In the genomic region with DNA sequence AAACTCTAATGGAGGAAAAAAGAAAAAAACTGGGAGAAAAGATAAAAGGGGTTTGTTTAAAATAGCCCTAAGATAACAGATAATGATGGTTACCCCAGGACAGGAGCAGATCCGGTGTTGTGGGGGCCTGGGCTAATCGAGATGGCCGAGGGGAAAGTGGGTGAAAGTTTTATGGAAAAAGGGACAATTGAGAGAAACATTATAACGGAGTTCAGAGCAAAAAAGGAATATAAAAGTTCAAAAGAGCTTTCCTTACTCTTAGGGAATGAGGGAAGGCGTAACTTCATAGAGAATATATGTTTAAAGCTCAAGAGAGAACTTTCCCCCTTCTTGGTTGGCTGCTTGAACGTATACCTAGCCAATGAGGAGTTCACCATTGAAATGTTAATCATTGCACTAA, we compare ENCODE assay signal across 30 cellular contexts.
DNase-seq lines count a peak whose midpoint lies in the region; ATAC-seq, FAIRE-seq and TF ChIP-seq lines count a peak whose summit lies in the region.
"Had no signal": no experiment of that assay in that cellular context is flagged by ENCODE, and none has a peak within 500 bp of the region (broad histone marks: within the 10 kb centered on the region; RNA-seq: fewer than 3 reads in every experiment).

No MANE protein-coding gene starts in this region.

- H3K9me3 Mint-ChIP-seq in CD8-positive, alpha-beta memory T cell = peaks cover 0 to 2% (median 0%) of the 10 kb centered on the region in 5 donors
- H3K9me3 Mint-ChIP-seq in WTC11 = peaks cover 7% of the 10 kb centered on the region
- H3K9me3 Mint-ChIP-seq: activated CD4-positive, alpha-beta T cell treated with anti-CD3 and anti-CD28 coated beads, Interleukin-2, amount 10 ng/mL, durations not matched to agents 7 days and 5 days; activated naive CD8-positive, alpha-beta T cell treated with anti-CD3 and anti-CD28 coated beads, Interleukin-2, amount 10 ng/mL, durations not matched to agents 7 days and 5 days; activated T-cell treated with anti-CD3 and anti-CD28 coated beads, Interleukin-2, amount 50 U/mL, for 24 hours; dendritic cell treated with granulocyte-macrophage colony-stimulating factor and Interleukin-4, amounts not matched to agents 40 ng/mL and 50 ng/mL, for 4 days; natural killer cell treated with Interleukin-12 subunit alpha and Interleukin-12 subunit beta and Interleukin-15 and Interleukin-18, amount 100 ng/mL, for 72 hours; T-helper 2 cell treated with Interferon-gamma antibody and Interleukin-4, amounts not matched to agents 5 μg/mL and 100 μg/mL, for 36 hours had no signal

- H3K4me3 ChIP-seq in CD8-positive, alpha-beta memory T cell (ENCODE audit: low read length) = no peak overlapping the region
- no peak overlapping the region for H3K4me3 ChIP-seq in mesenchymal stem cell (ENCODE audit: insufficient read depth in 1 of 2, low read depth in 1 of 2, low read length in 2 of 2)
- H3K4me3 ChIP-seq in smooth muscle cell = peak overlapping the region; percentile 22
- H3K4me3 ChIP-seq: mucosa of descending colon, sigmoid colon had no signal

- POLR2A ChIA-PET in CD8-positive, alpha-beta memory T cell (lab: Charles Lee) = no interaction called here
- POLR2A ChIA-PET in WTC11 (lab: Charles Lee) = no interaction called here

- peak overlapping the region in 1 of 2 experiments; percentile 77 for H3K4ac ChIP-seq in mesenchymal stem cell (ENCODE audit: low read depth in 1 of 2, low read length in 2 of 2)

- H3K14ac ChIP-seq in mesenchymal stem cell (ENCODE audit: low read length in 2 of 2) = no peak overlapping the region

- H3K4me1 ChIP-seq in CD8-positive, alpha-beta memory T cell (ENCODE audit: insufficient read depth, low read length) = no peaks in the 10 kb centered on the region
- peaks cover 2% of the 10 kb centered on the region for H3K4me1 ChIP-seq in mesenchymal stem cell (ENCODE audit: control insufficient read depth, insufficient read depth, low read depth, low read length)
- H3K4me1 ChIP-seq in smooth muscle cell (ENCODE audit: low read depth) = peaks cover 39% of the 10 kb centered on the region

- H2BK12ac ChIP-seq in mesenchymal stem cell (ENCODE audit: low read length in 2 of 2) = peak overlapping the region; percentile 21 to 67

- FAIRE-seq in RCC 7860 (lab: Jason Lieb, UNC) = no peak
- FAIRE-seq: frontal cortex had no signal

- peaks cover 0 to 1% (median 0%) of the 10 kb centered on the region in 3 donors for H3K36me3 Mint-ChIP-seq in CD8-positive, alpha-beta memory T cell
- peaks cover 8% of the 10 kb centered on the region for H3K36me3 Mint-ChIP-seq in WTC11
- H3K36me3 Mint-ChIP-seq: activated naive CD8-positive, alpha-beta T cell treated with anti-CD3 and anti-CD28 coated beads, Interleukin-2, amount 10 ng/mL, durations not matched to agents 7 days and 5 days; natural killer cell treated with Interleukin-12 subunit alpha and Interleukin-12 subunit beta and Interleukin-15 and Interleukin-18, amount 100 ng/mL, for 72 hours; stimulated activated naive B cell treated with anti-CD40 and anti-IgM and Interleukin-4, amounts not matched to agents 10 μg/mL and 1 μg/mL and 100 μg/mL, for 72 hours had no signal

- H4K20me1 ChIP-seq in smooth muscle cell (ENCODE audit: low read depth) = no peaks in the 10 kb centered on the region

- H3K27me3 ChIP-seq in CD8-positive, alpha-beta memory T cell (ENCODE audit: insufficient read depth, low read length, poor library complexity, severe bottlenecking) = no peaks in the 10 kb centered on the region
- H3K27me3 ChIP-seq in mesenchymal stem cell (ENCODE audit: control insufficient read depth in 1 of 2, insufficient read depth in 1 of 2, low read length in 2 of 2) (peaks cover 0 to 25% of the 10 kb centered on the region in 2 experiments), smooth muscle cell (ENCODE audit: low read depth) (no peaks in the 10 kb centered on the region)
- H3K27me3 ChIP-seq: sigmoid colon had no signal

- H4K8ac ChIP-seq in mesenchymal stem cell (ENCODE audit: low read length) = no peak overlapping the region

- H2AFZ ChIP-seq in mesenchymal stem cell (ENCODE audit: low read depth, low read length) (no peak overlapping the region), smooth muscle cell (ENCODE audit: low read depth) (peak overlapping the region; percentile 84)

- peak overlapping the region; percentile 11 to 37 for H3K18ac ChIP-seq in mesenchymal stem cell (ENCODE audit: low read depth in 1 of 2, low read length in 2 of 2)

- peaks cover 18 to 50% of the 10 kb centered on the region in 2 donors for H3K27me3 Mint-ChIP-seq in CD8-positive, alpha-beta memory T cell
- no peaks in the 10 kb centered on the region for H3K27me3 Mint-ChIP-seq in WTC11 (ENCODE audit: low read depth)
- H3K27me3 Mint-ChIP-seq: dendritic cell treated with granulocyte-macrophage colony-stimulating factor and Interleukin-4, amounts not matched to agents 40 ng/mL and 50 ng/mL, for 4 days had no signal

- H2BK5ac ChIP-seq in mesenchymal stem cell (ENCODE audit: low read depth, low read length, poor library complexity, severe bottlenecking) = no peak overlapping the region

- H3K4me2 ChIP-seq in mesenchymal stem cell (ENCODE audit: low read length, poor library complexity, severe bottlenecking) (no peak overlapping the region), smooth muscle cell (peak overlapping the region; percentile 73)

- H3K9ac ChIP-seq in mesenchymal stem cell (ENCODE audit: low read length) (no peak overlapping the region), smooth muscle cell (ENCODE audit: low read depth) (peak overlapping the region; percentile 30)

- no peak overlapping the region for H3K27ac Mint-ChIP-seq in CD8-positive, alpha-beta memory T cell
- peak overlapping the region; percentile 75 for H3K27ac Mint-ChIP-seq in WTC11
- H3K27ac Mint-ChIP-seq: activated CD4-positive, alpha-beta T cell treated with anti-CD3 and anti-CD28 coated beads, Interleukin-2, amount 10 ng/mL, durations not matched to agents 7 days and 5 days; activated naive CD8-positive, alpha-beta T cell treated with anti-CD3 and anti-CD28 coated beads, Interleukin-2, amount 10 ng/mL, durations not matched to agents 7 days and 5 days; activated T-cell treated with anti-CD3 and anti-CD28 coated beads, Interleukin-2, amount 50 U/mL, for 24 hours; dendritic cell treated with granulocyte-macrophage colony-stimulating factor and Interleukin-4, amounts not matched to agents 40 ng/mL and 50 ng/mL, for 4 days; natural killer cell treated with Interleukin-12 subunit alpha and Interleukin-12 subunit beta and Interleukin-15 and Interleukin-18, amount 100 ng/mL, for 72 hours; stimulated activated naive B cell treated with anti-CD40 and anti-IgM and Interleukin-4, amounts not matched to agents 10 μg/mL and 1 μg/mL and 100 μg/mL, for 72 hours; T-helper 2 cell treated with Interferon-gamma antibody and Interleukin-4, amounts not matched to agents 5 μg/mL and 100 μg/mL, for 36 hours had no signal

- no peaks in the 10 kb centered on the region for H3K9me3 ChIP-seq in CD8-positive, alpha-beta memory T cell (ENCODE audit: low read length)
- H3K9me3 ChIP-seq in mesenchymal stem cell (ENCODE audit: control insufficient read depth, low read length) (no peaks in the 10 kb centered on the region), smooth muscle cell (replicated peaks; ENCODE audit: low read depth) (no peaks in the 10 kb centered on the region)
- H3K9me3 ChIP-seq: mucosa of descending colon, sigmoid colon had no signal

- TF ChIP-seq CTCF in WTC11 (IDR thresholded peaks at IDR 0.05) (no peak), smooth muscle cell (IDR thresholded peaks at IDR 0.05; ENCODE audit: borderline replicate concordance, insufficient read depth, poor library complexity, severe bottlenecking) (no peak)

- peaks cover 38% of the 10 kb centered on the region for H3F3A ChIP-seq in smooth muscle cell (ENCODE audit: low read depth)

- peak overlapping the region; percentile 60 for H3K27ac ChIP-seq in CD8-positive, alpha-beta memory T cell (ENCODE audit: low read depth, low read length)
- H3K27ac ChIP-seq in mesenchymal stem cell (ENCODE audit: low read length, poor library complexity, severe bottlenecking) (no peak overlapping the region), smooth muscle cell (ENCODE audit: low read depth) (peak overlapping the region; percentile 92)
- H3K27ac ChIP-seq: WERI-Rb-1 had no signal

- H3K23ac ChIP-seq in mesenchymal stem cell (ENCODE audit: low read length in 2 of 2) = no peak overlapping the region

- H3K4me3 Mint-ChIP-seq in CD8-positive, alpha-beta memory T cell = no peak overlapping the region
- 0 out of 2 replicates have a peak overlapping the region, but pooled peaks have one; percentile 16 for H3K4me3 Mint-ChIP-seq in WTC11
- H3K4me3 Mint-ChIP-seq: activated CD4-positive, alpha-beta T cell treated with anti-CD3 and anti-CD28 coated beads, Interleukin-2, amount 10 ng/mL, durations not matched to agents 7 days and 5 days; activated naive CD8-positive, alpha-beta T cell treated with anti-CD3 and anti-CD28 coated beads, Interleukin-2, amount 10 ng/mL, durations not matched to agents 7 days and 5 days; activated T-cell treated with anti-CD3 and anti-CD28 coated beads, Interleukin-2, amount 50 U/mL, for 24 hours; natural killer cell treated with Interleukin-12 subunit alpha and Interleukin-12 subunit beta and Interleukin-15 and Interleukin-18, amount 100 ng/mL, for 72 hours; stimulated activated naive B cell treated with anti-CD40 and anti-IgM and Interleukin-4, amounts not matched to agents 10 μg/mL and 1 μg/mL and 100 μg/mL, for 72 hours; T-helper 2 cell treated with Interferon-gamma antibody and Interleukin-4, amounts not matched to agents 5 μg/mL and 100 μg/mL, for 36 hours had no signal

- H3K79me1 ChIP-seq in mesenchymal stem cell (replicated peaks; ENCODE audit: low read length, poor library complexity, severe bottlenecking) = no peaks in the 10 kb centered on the region

- ATAC-seq in WTC11 = no peak
- no peak for ATAC-seq in HG03097 (IDR thresholded peaks at IDR 0.05; ENCODE audit: low FRiP score, unreplicated experiment)
- ATAC-seq: mucosa of descending colon; natural killer cell treated with Interleukin-12 subunit alpha and Interleukin-12 subunit beta and Interleukin-15 and Interleukin-18, amount 100 ng/mL, for 72 hours; PC-3; stimulated activated naive B cell treated with anti-CD40 and anti-IgM and Interleukin-4, amounts not matched to agents 10 μg/mL and 1 μg/mL and 100 μg/mL, for 72 hours had no signal

- H2BK120ac ChIP-seq in mesenchymal stem cell (ENCODE audit: low read depth, low read length) = peak overlapping the region; percentile 38

- H3K79me2 ChIP-seq in smooth muscle cell (ENCODE audit: low read depth) = no peaks in the 10 kb centered on the region

- CTCF ChIA-PET in CD8-positive, alpha-beta memory T cell (lab: Charles Lee) = no interaction called here
- CTCF ChIA-PET in WTC11 (lab: Charles Lee) = interaction anchor here (2.3 kb wide), 1 partner anchor 496 kb away, joined by 5 read pairs; no protein-coding TSS in a partner anchor

- no peak overlapping the region for H4K91ac ChIP-seq in mesenchymal stem cell (ENCODE audit: low read length)

- H2BK15ac ChIP-seq in mesenchymal stem cell (ENCODE audit: low read depth, poor library complexity, severe bottlenecking) = no peak overlapping the region

- no peaks in the 10 kb centered on the region for H3K4me1 Mint-ChIP-seq in CD8-positive, alpha-beta memory T cell
- peaks cover 75% of the 10 kb centered on the region for H3K4me1 Mint-ChIP-seq in WTC11
- H3K4me1 Mint-ChIP-seq: activated CD4-positive, alpha-beta T cell treated with anti-CD3 and anti-CD28 coated beads, Interleukin-2, amount 10 ng/mL, durations not matched to agents 7 days and 5 days; stimulated activated naive B cell treated with anti-CD40 and anti-IgM and Interleukin-4, amounts not matched to agents 10 μg/mL and 1 μg/mL and 100 μg/mL, for 72 hours had no signal

- no peak overlapping the region for H2AK5ac ChIP-seq in mesenchymal stem cell (ENCODE audit: low read length, severe bottlenecking)

- no peaks in the 10 kb centered on the region for H3K36me3 ChIP-seq in CD8-positive, alpha-beta memory T cell (ENCODE audit: insufficient read depth, low read length)
- H3K36me3 ChIP-seq in mesenchymal stem cell (ENCODE audit: control insufficient read depth in 1 of 2, insufficient read depth in 2 of 2, low read depth in 1 of 2, low read length in 2 of 2) (no peaks in the 10 kb centered on the region), smooth muscle cell (ENCODE audit: low read depth) (no peaks in the 10 kb centered on the region)
- H3K36me3 ChIP-seq: sigmoid colon, WERI-Rb-1 had no signal

- DNase-seq in CD8-positive, alpha-beta memory T cell = no peak
- DNase-seq in WTC11 (ENCODE audit: low spot score) = no peak
- DNase-seq in mesenchymal stem cell = no peak
- no peak for DNase-seq in smooth muscle cell (lab: John Stamatoyannopoulos, UW; ENCODE audit: unreplicated experiment)
- no peak for DNase-seq in pons (ENCODE audit: low spot score)
- no peak for DNase-seq in HuH-7.5 (ENCODE audit: low spot score)
- DNase-seq in RCC 7860 (ENCODE audit: low spot score) = no peak
- DNase-seq: activated CD4-positive, alpha-beta T cell treated with anti-CD3 and anti-CD28 coated beads, Interleukin-2, amount 10 ng/mL, durations not matched to agents 7 days and 5 days; activated gamma-delta T cell; activated naive CD8-positive, alpha-beta T cell treated with anti-CD3 and anti-CD28 coated beads, Interleukin-2, amount 10 ng/mL, durations not matched to agents 7 days and 5 days; activated T-cell treated with anti-CD3 and anti-CD28 coated beads, Interleukin-2, amount 50 U/mL, for 24 hours; central memory CD4-positive, alpha-beta T cell; HCEC 1CT; hippocampal formation; mucosa of descending colon; NCI-H1092 treated with DMSO at 0.1 percent for 48 hours; NCI-H1930; NCI-H526; NK-92 treated with Interleukin-12 subunit alpha and Interleukin-12 subunit beta, amount 100 ng/mL, for 24 hours; PC-3; SHP77; sigmoid colon; stimulated activated CD4-positive, alpha-beta T cell treated with anti-CD3 and anti-CD28 coated beads, Interleukin-15, amount 100 ng/mL, for 24 hours; stimulated activated naive B cell treated with anti-CD40 and anti-IgM and Interleukin-4, amounts not matched to agents 10 μg/mL and 1 μg/mL and 100 μg/mL, for 72 hours; WERI-Rb-1 had no signal

- 49% methylated on average over 6 of the region's 6 CpGs for WGBS in mesenchymal stem cell
- 45% methylated on average over 6 of the region's 6 CpGs for WGBS in smooth muscle cell (ENCODE audit: low lambda C conversion rate)
